Comparison of ENCODE assay signal across 9 cellular contexts in genomic region chr5:173315495-173316352, GRCh38. TPM values are rescaled to one million over a fixed set of nuclear protein-coding genes. Genes with fewer than 3 reads are reported as not detected.
DNase-seq lines count a peak whose midpoint lies in the region; ATAC-seq and TF ChIP-seq lines count a peak whose summit lies in the region.
"Had no signal": no experiment of that assay in that cellular context is flagged by ENCODE, and none has a peak within 500 bp of the region (broad histone marks: within the 10 kb centered on the region; RNA-seq: fewer than 3 reads in every experiment).

No MANE protein-coding gene starts in this region.

- CTCF ChIA-PET in PC-9 (lab: Charles Lee): no interaction called here
- CTCF ChIA-PET in CD8-positive, alpha-beta T cell (lab: Charles Lee): interaction anchor here (1.4 kb wide), 1 partner anchor 21 kb away, joined by 5 read pairs; no protein-coding TSS in a partner anchor

- peaks cover 83% of the 10 kb centered on the region for H3F3A ChIP-seq in PC-9 (ENCODE audit: insufficient read depth, low read depth)

- H3K27me3 Mint-ChIP-seq in CD8-positive, alpha-beta T cell (ENCODE audit: low read depth): peaks cover 59% of the 10 kb centered on the region

- peaks cover 13% of the 10 kb centered on the region; the same call in 1 of the 2 replicates for H3K4me1 ChIP-seq in PC-9 (replicated peaks; ENCODE audit: insufficient read depth)
- H3K4me1 ChIP-seq in CD8-positive, alpha-beta T cell (ENCODE audit: insufficient read depth, low read length): no peaks in the 10 kb centered on the region

- H3K9me3 ChIP-seq in PC-9 (ENCODE audit: insufficient read depth, low read depth): no peaks in the 10 kb centered on the region
- H3K9me3 ChIP-seq in CD8-positive, alpha-beta T cell (ENCODE audit: low read length): no peaks in the 10 kb centered on the region

- H3K36me3 Mint-ChIP-seq in CD8-positive, alpha-beta T cell: no peaks in the 10 kb centered on the region

- peak overlapping the region; percentile 50 for H3K27ac ChIP-seq in PC-9
- no peak overlapping the region for H3K27ac ChIP-seq in CD8-positive, alpha-beta T cell (ENCODE audit: low read depth, low read length)

- no peaks in the 10 kb centered on the region for H3K9me3 Mint-ChIP-seq in CD8-positive, alpha-beta T cell
- H3K9me3 Mint-ChIP-seq: activated naive CD8-positive, alpha-beta T cell treated with anti-CD3 and anti-CD28 coated beads, Interleukin-2, amount 10 ng/mL, durations not matched to agents 7 days and 5 days had no signal

- H3K79me2 ChIP-seq in PC-9 (ENCODE audit: low read depth): 0 out of 2 replicates have a peak, but pooled peaks cover 4% of the 10 kb centered on the region

- intact Hi-C loops in PC-9 (cut with micrococcal nuclease; ENCODE audit: unreplicated experiment): no loop called here
- intact Hi-C loops in CD8-positive, alpha-beta T cell (cut with DNase I, micrococcal nuclease): no loop called here

- no peak overlapping the region for H3K4me3 ChIP-seq in PC-9
- no peak overlapping the region for H3K4me3 ChIP-seq in foreskin fibroblast (ENCODE audit: low read depth in 1 of 2, low read length in 2 of 2)
- no peak overlapping the region for H3K4me3 ChIP-seq in CD8-positive, alpha-beta T cell (ENCODE audit: low read depth, low read length)

- H3K4me2 ChIP-seq in PC-9: 0 out of 2 replicates have a peak overlapping the region, but pooled peaks have one; percentile 5

- TF ChIP-seq CTCF in PC-9 (conservative IDR thresholded peaks at IDR 0.05): no peak
- no peak for TF ChIP-seq CTCF in foreskin fibroblast (IDR thresholded peaks at IDR 0.05; ENCODE audit: low read depth, low read length)
- no peak for TF ChIP-seq CTCF in CD8-positive, alpha-beta T cell (IDR thresholded peaks at IDR 0.05)

- no peak overlapping the region for H3K4me3 Mint-ChIP-seq in CD8-positive, alpha-beta T cell
- H3K4me3 Mint-ChIP-seq: activated naive CD8-positive, alpha-beta T cell treated with anti-CD3 and anti-CD28 coated beads, Interleukin-2, amount 10 ng/mL, durations not matched to agents 7 days and 5 days had no signal

- no peak overlapping the region for H3K27ac Mint-ChIP-seq in CD8-positive, alpha-beta T cell
- H3K27ac Mint-ChIP-seq: activated naive CD8-positive, alpha-beta T cell treated with anti-CD3 and anti-CD28 coated beads, Interleukin-2, amount 10 ng/mL, durations not matched to agents 7 days and 5 days had no signal

- no TSS peak for BruUV-seq in PC-9 (replicated peaks; lab: Mats Ljungman, UMichigan)

- no peak overlapping the region for H2AFZ ChIP-seq in PC-9

- no peak for ATAC-seq in HG03139 (IDR thresholded peaks at IDR 0.05; ENCODE audit: unreplicated experiment)
- ATAC-seq in CD8-positive, alpha-beta T cell: no peak

- H3K9me2 ChIP-seq in PC-9 (ENCODE audit: insufficient read depth): no peaks in the 10 kb centered on the region

- no peaks in the 10 kb centered on the region for H3K27me3 ChIP-seq in PC-9 (ENCODE audit: insufficient read depth, low read depth)
- H3K27me3 ChIP-seq in CD8-positive, alpha-beta T cell (ENCODE audit: insufficient read depth, low read length): no peaks in the 10 kb centered on the region

- H4K20me1 ChIP-seq in PC-9 (ENCODE audit: insufficient read depth): peaks cover 29% of the 10 kb centered on the region

- peaks cover 40% of the 10 kb centered on the region for H3K36me3 ChIP-seq in PC-9 (ENCODE audit: low read depth)
- H3K36me3 ChIP-seq in CD8-positive, alpha-beta T cell (ENCODE audit: insufficient read depth, low read length): no peaks in the 10 kb centered on the region

- DNase-seq in GM04504 (ENCODE audit: low read depth) (peak; percentile 71), PC-9 (peak in 1 of 2 experiments; percentile 72), foreskin fibroblast (peak; percentile 63 to 75), retina (peak; percentile 68), D341Med (ENCODE audit: low spot score) (no peak), ecto neural progenitor cell (ENCODE audit: low spot score) (no peak)
- no peak for DNase-seq in CD8-positive, alpha-beta T cell
- DNase-seq: activated naive CD8-positive, alpha-beta T cell treated with anti-CD3 and anti-CD28 coated beads, Interleukin-2, amount 10 ng/mL, durations not matched to agents 7 days and 5 days had no signal

- POLR2A ChIA-PET in PC-9 (lab: Charles Lee; ENCODE audit: unreplicated experiment): no interaction called here
- POLR2A ChIA-PET in CD8-positive, alpha-beta T cell (lab: Charles Lee): no interaction called here

- no peaks in the 10 kb centered on the region for H3K4me1 Mint-ChIP-seq in CD8-positive, alpha-beta T cell (ENCODE audit: low read depth)

RNA-seq across cellular contexts. Expression of gene STC2, which starts 12.5 kb away (rescaled TPM):
- total RNA-seq in PC-9 (2021): 42.2 and 63.5 TPM in 2 replicates
- not detected for total RNA-seq in CD8-positive, alpha-beta T cell

Comparison
In these comparisons a context has a peak if more than half of its experiments do, and no peak if none do; other contexts are left out.
1. DNase-seq: peak in GM04504 (single experiment), foreskin fibroblast (2 of 2) and retina (single experiment); none in D341Med (single experiment), ecto neural progenitor cell (single experiment) and CD8-positive, alpha-beta T cell (0 of 7).
2. RNA of gene STC2, which starts 12.5 kb away (total RNA-seq): 42.2 to 63.5 TPM in PC-9; not detected in CD8-positive, alpha-beta T cell; every median in the first group is over 10 times any median in the second.